ENCODE assay signal across 9 cellular contexts in genomic region chr12:124508323-124509096, GRCh38. TPM values are rescaled to one million over a fixed set of nuclear protein-coding genes. Genes with fewer than 3 reads are reported as not detected.
DNase-seq lines count a peak whose midpoint lies in the region; ATAC-seq, FAIRE-seq and TF ChIP-seq lines count a peak whose summit lies in the region.
"Had no signal": no experiment of that assay in that cellular context is flagged by ENCODE, and none has a peak within 500 bp of the region (broad histone marks: within the 10 kb centered on the region; RNA-seq: fewer than 3 reads in every experiment).

No MANE protein-coding gene starts in this region.

- TF ChIP-seq EP300 in Ishikawa (IDR thresholded peaks at IDR 0.05; ENCODE audit: borderline replicate concordance): no peak; the same call in 1 of the 2 replicates

- ATAC-seq in GM21360 (IDR thresholded peaks at IDR 0.05; ENCODE audit: unreplicated experiment): no peak

- peak overlapping the region; percentile 19 for H3K27ac ChIP-seq in osteoblast (ENCODE audit: low read depth, low read length)

- DNase-seq in D721Med (ENCODE audit: insufficient read length, low spot score) (no peak), choroid plexus epithelial cell (ENCODE audit: low read depth) (peak; percentile 39), osteoblast (ENCODE audit: insufficient read length, low spot score, missing footprints) (no peak), cerebellum (ENCODE audit: low spot score) (no peak), pons (ENCODE audit: low spot score) (no peak)
- no peak for DNase-seq in activated CD4-positive, alpha-beta T cell treated with anti-CD3 and anti-CD28 coated beads, Interleukin-2, amount 50 U/mL, for 4 hours
- DNase-seq: NCI-H1105 had no signal

- peaks cover 99% of the 10 kb centered on the region for H4K20me1 ChIP-seq in osteoblast (ENCODE audit: insufficient read depth, low read length)

- H3K4me1 ChIP-seq in osteoblast (ENCODE audit: insufficient read depth, low read length): peaks cover 45% of the 10 kb centered on the region

- H3K4me2 ChIP-seq in osteoblast (ENCODE audit: insufficient read depth, low read length): peak overlapping the region; percentile 24

- TF ChIP-seq CTCF in D721Med (IDR thresholded peaks at IDR 0.05; ENCODE audit: insufficient read depth, missing control alignments) (peak; percentile 30), choroid plexus epithelial cell (conservative IDR thresholded peaks at IDR 0.05; ENCODE audit: low read depth, low read length) (no peak), osteoblast (IDR thresholded peaks at IDR 0.05; ENCODE audit: extremely low read depth, low read depth, low read length) (no peak)

- H3K9me3 ChIP-seq in osteoblast (ENCODE audit: low read depth, low read length): no peaks in the 10 kb centered on the region

- H3K36me3 ChIP-seq in osteoblast (ENCODE audit: insufficient read depth, low read length): no peaks in the 10 kb centered on the region

- H3K4me3 ChIP-seq in choroid plexus epithelial cell (ENCODE audit: low read depth, low read length): no peak overlapping the region
- H3K4me3 ChIP-seq in osteoblast (ENCODE audit: insufficient read depth, low read length): no peak overlapping the region

- no peak overlapping the region for H2AFZ ChIP-seq in osteoblast (ENCODE audit: low read length)

- peak; percentile 2; the same call in 1 of the 2 replicates for TF ChIP-seq RAD21 in Ishikawa (IDR thresholded peaks at IDR 0.05; ENCODE audit: low read depth)

- no peak for FAIRE-seq in D721Med (lab: Jason Lieb, UNC)

- H3K27me3 ChIP-seq in osteoblast (ENCODE audit: insufficient read depth, low read length): no peaks in the 10 kb centered on the region

- peaks cover 97% of the 10 kb centered on the region for H3K79me2 ChIP-seq in osteoblast (ENCODE audit: insufficient read depth, low read length)

TF ChIP-seq in Ishikawa, 13 proteins besides CTCF, POLR2A, EP300 and RAD21:
- TF ChIP-seq CREB1 (IDR thresholded peaks at IDR 0.05; ENCODE audit: low read depth) (no peak), ZBTB7A (IDR thresholded peaks at IDR 0.05; ENCODE audit: low read depth) (peak; percentile 8; the same call in 1 of the 2 replicates)

RNA-seq across cellular contexts. Expression of gene NCOR2, which starts 58.9 kb away (rescaled TPM):
- total RNA-seq in osteoblast (45.2 and 47.1 TPM in 2 replicates), cerebellum (34.7 TPM)
